Comparison of ENCODE assay signal across 26 cellular contexts in genomic region chr17:46181940-46182339, GRCh38. TPM values are rescaled to one million over a fixed set of nuclear protein-coding genes. Genes with fewer than 3 reads are reported as not detected.
DNase-seq lines count a peak whose midpoint lies in the region; ATAC-seq, FAIRE-seq and TF ChIP-seq lines count a peak whose summit lies in the region.
"Had no signal": no experiment of that assay in that cellular context is flagged by ENCODE, and none has a peak within 500 bp of the region (broad histone marks: within the 10 kb centered on the region; RNA-seq: fewer than 3 reads in every experiment).

No MANE protein-coding gene starts in this region.

- peaks cover 10% of the 10 kb centered on the region; the same call in 1 of the 2 replicates for H4K20me1 ChIP-seq in GM12878 (ENCODE audit: control insufficient read depth, insufficient read depth)

- SMC1A ChIA-PET in GM12878 (lab: Charles Lee; ENCODE audit: uncharacterized antibody, unreplicated experiment), result interaction anchor here (0.6 to 24.2 kb wide), 9 partner anchors 7 to 603 kb away, joined by 3 to 478 read pairs (median 5); no protein-coding TSS in a partner anchor

- H3K36me3 ChIP-seq in CD4-positive, CD25-positive, alpha-beta regulatory T cell (ENCODE audit: control insufficient read depth, insufficient read depth, low read length), result peaks cover 5% of the 10 kb centered on the region
- peaks cover 0 to 3% of the 10 kb centered on the region in 2 experiments; a peak in 2 of 4 replicates for H3K36me3 ChIP-seq in GM12878 (ENCODE audit: control insufficient read depth in 2 of 2, insufficient read depth in 2 of 2, low read length in 1 of 2)
- H3K36me3 ChIP-seq: ascending aorta, heart right ventricle, sigmoid colon had no signal

- TF ChIP-seq EP300 in GM12878 (IDR thresholded peaks at IDR 0.05; ENCODE audit: borderline replicate concordance in 1 of 2, control insufficient read depth in 1 of 2, low read depth in 2 of 2, low read length in 2 of 2), result no peak

- H2AFZ ChIP-seq in GM12878 (ENCODE audit: control insufficient read depth, low read depth, low read length), result no peak overlapping the region

- 16% methylated on average over 5 of the region's 5 CpGs for WGBS in GM12878 (ENCODE audit: insufficient coverage, insufficient replicate concordance, low lambda C conversion rate, missing lambda C conversion rate)

- TF ChIP-seq RAD21 in GM12878 (IDR thresholded peaks at IDR 0.05; ENCODE audit: insufficient read depth, low read depth, low read length), result no peak

- no peaks in the 10 kb centered on the region for H3K9me3 ChIP-seq in CD4-positive, CD25-positive, alpha-beta regulatory T cell (ENCODE audit: control insufficient read depth in 2 of 2, low read length in 2 of 2)
- no peaks in the 10 kb centered on the region for H3K9me3 ChIP-seq in GM12878 (replicated peaks; ENCODE audit: control insufficient read depth, insufficient read depth, low read length)
- H3K9me3 ChIP-seq: ascending aorta, heart right ventricle, sigmoid colon, testis had no signal

- peak overlapping the region; percentile 20 for H3K4me3 ChIP-seq in CD4-positive, CD25-positive, alpha-beta regulatory T cell (ENCODE audit: low read depth, low read length)
- H3K4me3 ChIP-seq in GM12878, result no peak overlapping the region
- H3K4me3 ChIP-seq: ascending aorta, heart right ventricle, sigmoid colon, testis had no signal

- peak overlapping the region; percentile 30 to 67 (median 51) for H3K4me3 Mint-ChIP-seq in CD4-positive, CD25-positive, alpha-beta regulatory T cell
- H3K4me3 Mint-ChIP-seq in natural killer cell treated with Interleukin-12 subunit alpha and Interleukin-12 subunit beta and Interleukin-15 and Interleukin-18, amount 100 ng/mL, for 72 hours, result peak overlapping the region; percentile 78
- H3K4me3 Mint-ChIP-seq: activated CD4-positive, alpha-beta memory T cell treated with anti-CD3 and anti-CD28 coated beads for 36 hours; activated naive CD4-positive, alpha-beta T cell treated with anti-CD3 and anti-CD28 coated beads for 36 hours; nephron progenitor cell had no signal

- peaks cover 97% of the 10 kb centered on the region for H3K4me1 ChIP-seq in CD4-positive, CD25-positive, alpha-beta regulatory T cell (ENCODE audit: control insufficient read depth, insufficient read depth, low read length, poor library complexity, severe bottlenecking)
- peaks cover 52% of the 10 kb centered on the region for H3K4me1 ChIP-seq in GM12878 (ENCODE audit: control insufficient read depth, insufficient read depth, low read length)

- RAD21 ChIA-PET in GM12878 (lab: Charles Lee; ENCODE audit: unreplicated experiment), result interaction anchor here (0.8 to 7.4 kb wide), 5 partner anchors 10 to 37 kb away, joined by 3 to 102 read pairs (median 6); partner anchors contain the start of gene KANSL1

- CTCF ChIA-PET in GM12878 (lab: Yijun Ruan, JAX), result interaction anchor here (1.1 to 5.2 kb wide), 11 partner anchors 10 to 137 kb away, joined by 3 to 34 read pairs (median 6); partner anchors contain the start of gene KANSL1

- TF ChIP-seq POLR2A in GM12891 (IDR thresholded peaks at IDR 0.05; ENCODE audit: low read depth, low read length), result no peak
- no peak for TF ChIP-seq POLR2A in GM12878 (IDR thresholded peaks at IDR 0.05; ENCODE audit: low read depth, low read length)

- H3K9ac ChIP-seq in GM12878 (ENCODE audit: control insufficient read depth, insufficient read depth, low read length), result no peak overlapping the region

- no peaks in the 10 kb centered on the region for H3K27me3 ChIP-seq in CD4-positive, CD25-positive, alpha-beta regulatory T cell (ENCODE audit: control insufficient read depth, insufficient read depth, low read length)
- no peaks in the 10 kb centered on the region for H3K27me3 ChIP-seq in GM12878 (replicated peaks in 1 of 2; ENCODE audit: control insufficient read depth in 2 of 2, insufficient read depth in 2 of 2, low read length in 1 of 2)
- H3K27me3 ChIP-seq: ascending aorta, heart right ventricle, sigmoid colon, testis had no signal

- no peak for TF ChIP-seq CTCF in GM12878 (IDR thresholded peaks at IDR 0.05 in 2 of 3, conservative IDR thresholded peaks at IDR 0.05 in 1 of 3; ENCODE audit: control insufficient read depth in 2 of 3, extremely low read depth in 1 of 3, insufficient read depth in 1 of 3, low read depth in 3 of 3, low read length in 3 of 3)

- H3K4me2 ChIP-seq in GM12878 (ENCODE audit: control insufficient read depth, insufficient read depth), result no peak overlapping the region

- no peaks in the 10 kb centered on the region for H3K27me3 Mint-ChIP-seq in CD4-positive, CD25-positive, alpha-beta regulatory T cell
- H3K27me3 Mint-ChIP-seq in natural killer cell treated with Interleukin-12 subunit alpha and Interleukin-12 subunit beta and Interleukin-15 and Interleukin-18, amount 100 ng/mL, for 72 hours, result no peaks in the 10 kb centered on the region
- H3K27me3 Mint-ChIP-seq: activated CD4-positive, alpha-beta memory T cell treated with anti-CD3 and anti-CD28 coated beads for 36 hours had no signal

- in situ Hi-C loops in GM12878 (cut with MboI), result no loop called here

- no peaks in the 10 kb centered on the region for H3K9me3 Mint-ChIP-seq in CD4-positive, CD25-positive, alpha-beta regulatory T cell
- no peaks in the 10 kb centered on the region for H3K9me3 Mint-ChIP-seq in natural killer cell treated with Interleukin-12 subunit alpha and Interleukin-12 subunit beta and Interleukin-15 and Interleukin-18, amount 100 ng/mL, for 72 hours
- H3K9me3 Mint-ChIP-seq: activated CD4-positive, alpha-beta memory T cell treated with anti-CD3 and anti-CD28 coated beads for 36 hours; activated naive CD4-positive, alpha-beta T cell treated with anti-CD3 and anti-CD28 coated beads for 36 hours; nephron progenitor cell had no signal

- H3K4me1 Mint-ChIP-seq in CD4-positive, CD25-positive, alpha-beta regulatory T cell, result peaks cover 53 to 96% (median 82%) of the 10 kb centered on the region in 4 donors
- peaks cover 77 to 85% of the 10 kb centered on the region in 2 donors for H3K4me1 Mint-ChIP-seq in natural killer cell treated with Interleukin-12 subunit alpha and Interleukin-12 subunit beta and Interleukin-15 and Interleukin-18, amount 100 ng/mL, for 72 hours (ENCODE audit: low read depth in 2 of 2)

- peak overlapping the region; percentile 6 to 81 (median 55) for H3K27ac Mint-ChIP-seq in CD4-positive, CD25-positive, alpha-beta regulatory T cell
- H3K27ac Mint-ChIP-seq in natural killer cell treated with Interleukin-12 subunit alpha and Interleukin-12 subunit beta and Interleukin-15 and Interleukin-18, amount 100 ng/mL, for 72 hours, result peak overlapping the region; percentile 71 to 96
- H3K27ac Mint-ChIP-seq: activated CD4-positive, alpha-beta memory T cell treated with anti-CD3 and anti-CD28 coated beads for 36 hours had no signal

- H3K36me3 Mint-ChIP-seq in CD4-positive, CD25-positive, alpha-beta regulatory T cell, result peaks cover 21% of the 10 kb centered on the region
- no peaks in the 10 kb centered on the region for H3K36me3 Mint-ChIP-seq in natural killer cell treated with Interleukin-12 subunit alpha and Interleukin-12 subunit beta and Interleukin-15 and Interleukin-18, amount 100 ng/mL, for 72 hours

- FAIRE-seq in GM12891 (lab: Jason Lieb, UNC) (no peak), GM12878 (lab: Jason Lieb, UNC) (no peak)

- BruUV-seq in GM12878 (replicated peaks; lab: Mats Ljungman, UMichigan), result no TSS peak

- POLR2A ChIA-PET in GM12878 (lab: Charles Lee), result interaction anchor here (0.7 to 3.1 kb wide), 4 partner anchors 10 to 39 kb away, joined by 3 to 11 read pairs (median 4); no protein-coding TSS in a partner anchor

- H3K27ac ChIP-seq in CD4-positive, CD25-positive, alpha-beta regulatory T cell (ENCODE audit: insufficient read depth, low read length, poor library complexity, severe bottlenecking), result no peak overlapping the region
- no peak overlapping the region for H3K27ac ChIP-seq in GM12878 (ENCODE audit: control insufficient read depth, insufficient read depth)
- H3K27ac ChIP-seq: ascending aorta, heart right ventricle, RWPE1, sigmoid colon, testis had no signal

- intact Hi-C loops in GM12878 (cut with micrococcal nuclease; ENCODE audit: unreplicated experiment), result no loop called here

- no peak for ATAC-seq in CD4-positive, CD25-positive, alpha-beta regulatory T cell (ENCODE audit: low read depth in 2 of 2)
- no peak for ATAC-seq in GM12878
- no peak for ATAC-seq in natural killer cell treated with Interleukin-12 subunit alpha and Interleukin-12 subunit beta and Interleukin-15 and Interleukin-18, amount 100 ng/mL, for 72 hours
- ATAC-seq in HG03280 (IDR thresholded peaks at IDR 0.05; ENCODE audit: unreplicated experiment), result no peak
- ATAC-seq in GM18519 (IDR thresholded peaks at IDR 0.05; ENCODE audit: low FRiP score, unreplicated experiment), result no peak
- ATAC-seq in HG02588 (IDR thresholded peaks at IDR 0.05; ENCODE audit: unreplicated experiment), result no peak
- ATAC-seq: heart right ventricle, SK-N-SH treated with all-trans-retinoic acid at 6 μM for 48 hours had no signal

- no peak for DNase-seq in CD4-positive, CD25-positive, alpha-beta regulatory T cell
- DNase-seq in GM12891 (ENCODE audit: insufficient read length, low spot score) (no peak), GM12878 (ENCODE audit: low read depth, low spot score) (no peak)
- DNase-seq in natural killer cell treated with Interleukin-12 subunit alpha and Interleukin-12 subunit beta and Interleukin-15 and Interleukin-18, amount 100 ng/mL, for 72 hours (ENCODE audit: low spot score), result no peak
- DNase-seq in stimulated activated CD4-positive, alpha-beta T cell treated with anti-CD3 and anti-CD28 coated beads, Interleukin-1b, Interleukin-23, amount 100 ng/mL, for 48 hours, result no peak
- DNase-seq: activated CD4-positive, alpha-beta memory T cell treated with anti-CD3 and anti-CD28 coated beads for 36 hours; activated naive CD4-positive, alpha-beta T cell treated with anti-CD3 and anti-CD28 coated beads for 36 hours; activated T-cell treated with anti-CD3 and anti-CD28 coated beads for 4 hours; DMS53; erythroblast; foreskin fibroblast; H7; heart right ventricle; NCI-H146; NCI-H524 treated with DMSO at 0.1 percent for 48 hours; nephron progenitor cell; posterior cingulate gyrus; sigmoid colon; T-helper 9 cell; testis had no signal

- H3K79me2 ChIP-seq in GM12878 (ENCODE audit: control insufficient read depth, insufficient read depth, low read length), result peaks cover 100% of the 10 kb centered on the region

RNA-seq across cellular contexts. Expression of gene KANSL1, which starts 11.3 kb away (rescaled TPM):
- total RNA-seq in CD4-positive, CD25-positive, alpha-beta regulatory T cell, result 295 TPM
- polyA plus RNA-seq in CD4-positive, CD25-positive, alpha-beta regulatory T cell, result 10 to 100 TPM in 3 of 4 donors, 1 to 10 TPM in 1; 9.1 to 14.1 (median 11.3) TPM
- polyA plus RNA-seq in GM12891 (2012; ENCODE audit: low read depth, missing spikeins), result 16.8 TPM
- 808 and 890 TPM in 2 replicates for total RNA-seq in GM12878 (2013; cell fraction: nucleolus; rRNA removed)
- total RNA-seq in GM12878 (2014; rRNA removed), result 38.1 and 41.9 TPM in 2 replicates
- total RNA-seq in GM12878 (2014; rRNA removed; fragmentation: Illumina TruSeq; extraction: Trizol), result 55.1 and 58.9 TPM in 2 replicates
- 53.1 and 60.6 TPM in 2 replicates for total RNA-seq in GM12878 (2021)
- 19.3 TPM for polyA plus RNA-seq in GM12878 (2011; ENCODE audit: low read depth)
- polyA plus RNA-seq in GM12878 (2011; rRNA removed), result 29.8 and 35.5 TPM in 2 replicates
- polyA plus RNA-seq in GM12878 (2011; cell fraction: cytosol; rRNA removed), result 19.6 and 36.4 TPM in 2 replicates
- 91.2 and 109 TPM in 2 replicates for polyA plus RNA-seq in GM12878 (2011; cell fraction: nucleus; rRNA removed)
- 21.5 and 25.3 TPM in 2 replicates for polyA plus RNA-seq in GM12878 (2012)
- 27.4 and 30.2 TPM in 2 replicates for polyA plus RNA-seq in GM12878 (2014; fragmentation: Illumina TruSeq; extraction: Trizol)
- polyA plus RNA-seq in GM12878 (2014; fragmentation: Nextera tagmentation; extraction: Ambion mirVana), result 1 to 10 TPM; 4.7 to 8.8 TPM
- 21.8 and 28.6 TPM in 2 replicates for polyA plus RNA-seq in GM12878 (2014; rRNA removed)
- polyA plus RNA-seq in GM12878 (2016; fragmentation: Nextera tagmentation; extraction: Ambion mirVana), result 10 to 100 TPM; 17.9 to 22.1 TPM
- 165 and 213 TPM in 2 replicates for polyA minus RNA-seq in GM12878 (2011; rRNA and poly(A)+ RNA removed)
- 49.7 and 57.3 TPM in 2 replicates for polyA minus RNA-seq in GM12878 (2011; cell fraction: cytosol; rRNA and poly(A)+ RNA removed)
- polyA minus RNA-seq in GM12878 (2011; cell fraction: nucleus; rRNA and poly(A)+ RNA removed), result 183 and 241 TPM in 2 replicates
- 100 to 1,000 TPM; 127 to 161 TPM for total RNA-seq in natural killer cell treated with Interleukin-12 subunit alpha and Interleukin-12 subunit beta and Interleukin-15 and Interleukin-18, amount 100 ng/mL, for 72 hours
